1 cellular context compared by ENCODE assay signal in genomic region chr6:31462964-31463940, GRCh38.
TF ChIP-seq lines count a peak whose summit lies in the region.

No MANE protein-coding gene starts in this region.

TF ChIP-seq in SK-N-SH, 30 proteins besides CTCF, POLR2A, EP300 and RAD21 (continued from another document):
- TF ChIP-seq MAX (IDR thresholded peaks at IDR 0.05; ENCODE audit: low read depth) (no peak), RFX5 (IDR thresholded peaks at IDR 0.05; ENCODE audit: low read length) (peak; percentile 99), USF1 (IDR thresholded peaks at IDR 0.05; ENCODE audit: borderline replicate concordance, low read depth) (no peak)
TF ChIP-seq in SK-N-SH: peak in this region for 2.
